ENCODE assay signal across 25 cellular contexts in genomic region chr2:88211809-88212154, GRCh38. TPM values are rescaled to one million over a fixed set of nuclear protein-coding genes. Genes with fewer than 3 reads are reported as not detected.
"Had no signal": no experiment of that assay in that cellular context is flagged by ENCODE, and none has a peak within 500 bp of the region (broad histone marks: within the 10 kb centered on the region; RNA-seq: fewer than 3 reads in every experiment).

No MANE protein-coding gene starts in this region.

- H3K27ac Mint-ChIP-seq: dendritic cell treated with granulocyte-macrophage colony-stimulating factor and Interleukin-4, amounts not matched to agents 40 ng/mL and 50 ng/mL, for 4 days; effector memory CD8-positive, alpha-beta T cell; immature natural killer cell had no signal

- H3K79me2 ChIP-seq: hepatocyte had no signal

- H3K4me1 ChIP-seq: colonic mucosa, foreskin keratinocyte, gastroesophageal sphincter, heart left ventricle, left lung, lower lobe of right lung had no signal

- H3K27ac ChIP-seq: colonic mucosa, epithelial cell of prostate, foreskin keratinocyte, gastroesophageal sphincter, heart left ventricle, hepatocyte, left lung, lower lobe of right lung had no signal

- H3K4me3 ChIP-seq: colonic mucosa, gastroesophageal sphincter, heart left ventricle, hepatocyte, left lung, lower lobe of right lung, mucosa of descending colon had no signal

- H3K36me3 Mint-ChIP-seq: immature natural killer cell, mesothelial cell of epicardium, naive B cell had no signal

- FAIRE-seq: endometrium, frontal cortex, kidney had no signal

- DNase-seq: colonic mucosa; cortex of kidney; effector CD8-positive, alpha-beta T cell; effector memory CD8-positive, alpha-beta T cell; foreskin keratinocyte; heart left ventricle; hypothalamus; immature natural killer cell; kidney; kidney glomerular epithelial cell; left cardiac atrium; left lung; left ventricle myocardium superior; lower lobe of right lung; mucosa of descending colon; naive B cell had no signal

- H3K4me2 ChIP-seq: hepatocyte had no signal

- H3K9me3 ChIP-seq: colonic mucosa, gastroesophageal sphincter, heart left ventricle, left lung, lower lobe of right lung, mucosa of descending colon had no signal

- H3K9me3 Mint-ChIP-seq: dendritic cell treated with granulocyte-macrophage colony-stimulating factor and Interleukin-4, amounts not matched to agents 40 ng/mL and 50 ng/mL, for 4 days; effector memory CD8-positive, alpha-beta T cell; endodermal cell; immature natural killer cell had no signal

- H3K4me3 Mint-ChIP-seq: dendritic cell treated with granulocyte-macrophage colony-stimulating factor and Interleukin-4, amounts not matched to agents 40 ng/mL and 50 ng/mL, for 4 days; effector memory CD8-positive, alpha-beta T cell; endodermal cell; immature natural killer cell; mesothelial cell of epicardium had no signal

- H3K4me1 Mint-ChIP-seq: immature natural killer cell had no signal

- H3K27me3 ChIP-seq: colonic mucosa, heart left ventricle, hepatocyte had no signal

- H3K36me3 ChIP-seq: colonic mucosa, gastroesophageal sphincter, heart left ventricle, left lung, lower lobe of right lung had no signal

- ATAC-seq: effector memory CD8-positive, alpha-beta T cell; gastroesophageal sphincter; heart left ventricle; left cardiac atrium; left ventricle myocardium superior; lower lobe of right lung; mucosa of descending colon had no signal

- H2AFZ ChIP-seq: hepatocyte had no signal

RNA-seq across cellular contexts. Expression of gene THNSL2, which starts 41.6 kb away (rescaled TPM):
- total RNA-seq: lung microvascular endothelial cell had no signal
